33 cellular contexts compared by ENCODE assay signal in the genomic region with DNA sequence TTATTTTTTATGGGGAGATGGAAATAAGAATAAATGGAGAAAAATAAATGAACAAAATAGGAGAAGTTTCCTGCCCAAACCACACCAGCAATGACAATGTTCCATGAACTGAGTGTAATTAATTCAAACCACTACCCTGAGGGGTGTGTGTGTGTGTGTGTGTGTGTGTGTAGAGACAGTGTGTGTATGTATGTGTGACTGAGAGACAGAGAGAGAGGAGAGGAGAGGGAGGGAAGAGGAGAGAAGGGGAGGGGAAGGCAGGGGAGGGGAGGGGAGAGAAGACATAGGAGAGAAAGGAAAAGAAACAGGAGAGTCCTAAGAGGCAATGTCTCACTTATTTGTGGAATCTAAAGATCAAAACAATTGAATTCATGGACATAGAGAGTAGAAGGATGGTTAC.
"Had no signal": no experiment of that assay in that cellular context is flagged by ENCODE, and none has a peak within 500 bp of the region (broad histone marks: within the 10 kb centered on the region; RNA-seq: fewer than 3 reads in every experiment).

No MANE protein-coding gene starts in this region.

- H3K27ac ChIP-seq: adrenal gland, body of pancreas, colonic mucosa, left lung, lower lobe of right lung, pancreas, prostate gland, uterus had no signal

- H3K4me3 Mint-ChIP-seq: activated CD4-positive, alpha-beta T cell treated with anti-CD3 and anti-CD28 coated beads for 36 hours; activated CD8-positive, alpha-beta memory T cell treated with anti-CD3 and anti-CD28 coated beads, Interleukin-2, amount 10 ng/mL, durations not matched to agents 7 days and 5 days; activated CD8-positive, alpha-beta T cell treated with anti-CD3 and anti-CD28 coated beads, Interleukin-2, amount 10 ng/mL, durations not matched to agents 7 days and 5 days; activated naive CD8-positive, alpha-beta T cell; naive thymus-derived CD8-positive, alpha-beta T cell; neural crest cell; stimulated activated effector memory CD8-positive, alpha-beta T cell treated with anti-CD3 and anti-CD28 coated beads, Interleukin-12 subunit alpha, Interleukin-12 subunit beta, amount 100 ng/mL, for 72 hours; stimulated activated naive CD8-positive, alpha-beta T cell treated with anti-CD3 and anti-CD28 coated beads, Interleukin-15, amount 100 ng/mL, for 72 hours; type B pancreatic cell had no signal

- H3K4me1 ChIP-seq: colonic mucosa, prostate gland, uterus had no signal

- H3K27me3 Mint-ChIP-seq: activated CD4-positive, alpha-beta T cell treated with anti-CD3 and anti-CD28 coated beads for 36 hours; activated naive CD8-positive, alpha-beta T cell had no signal

- H3K27me3 ChIP-seq: adrenal gland, body of pancreas, colonic mucosa, left lung, pancreas, sigmoid colon, uterus had no signal

- H3K27ac Mint-ChIP-seq: activated CD4-positive, alpha-beta T cell treated with anti-CD3 and anti-CD28 coated beads for 36 hours; activated CD8-positive, alpha-beta memory T cell treated with anti-CD3 and anti-CD28 coated beads, Interleukin-2, amount 10 ng/mL, durations not matched to agents 7 days and 5 days; activated CD8-positive, alpha-beta T cell treated with anti-CD3 and anti-CD28 coated beads, Interleukin-2, amount 10 ng/mL, durations not matched to agents 7 days and 5 days; activated naive CD8-positive, alpha-beta T cell; stimulated activated effector memory CD8-positive, alpha-beta T cell treated with anti-CD3 and anti-CD28 coated beads, Interleukin-12 subunit alpha, Interleukin-12 subunit beta, amount 100 ng/mL, for 72 hours; type B pancreatic cell had no signal

- H3K36me3 Mint-ChIP-seq: activated CD8-positive, alpha-beta memory T cell treated with anti-CD3 and anti-CD28 coated beads, Interleukin-2, amount 10 ng/mL, durations not matched to agents 7 days and 5 days; activated naive CD8-positive, alpha-beta T cell; naive thymus-derived CD8-positive, alpha-beta T cell; stimulated activated effector memory CD8-positive, alpha-beta T cell treated with anti-CD3 and anti-CD28 coated beads, Interleukin-12 subunit alpha, Interleukin-12 subunit beta, amount 100 ng/mL, for 72 hours; type B pancreatic cell had no signal

- H3K9me3 ChIP-seq: adrenal gland, body of pancreas, colonic mucosa, left lung, lower lobe of right lung, pancreas, prostate gland, sigmoid colon, uterus had no signal

- H3K4me3 ChIP-seq: adrenal gland, body of pancreas, colonic mucosa, left lung, lower lobe of right lung, pancreas, prostate gland, sigmoid colon, uterus had no signal

- H3K36me3 ChIP-seq: adrenal gland, colonic mucosa, left lung, lower lobe of right lung, pancreas, prostate gland, sigmoid colon, uterus had no signal

- FAIRE-seq: endometrium, frontal cortex, islet of Langerhans, pancreas, small intestine had no signal

- H3K9me3 Mint-ChIP-seq: naive thymus-derived CD8-positive, alpha-beta T cell; neural crest cell; stimulated activated effector memory CD8-positive, alpha-beta T cell treated with anti-CD3 and anti-CD28 coated beads, Interleukin-12 subunit alpha, Interleukin-12 subunit beta, amount 100 ng/mL, for 72 hours; stimulated activated naive CD8-positive, alpha-beta T cell treated with anti-CD3 and anti-CD28 coated beads, Interleukin-15, amount 100 ng/mL, for 72 hours; type B pancreatic cell had no signal

- ATAC-seq: activated CD4-positive, alpha-beta T cell treated with anti-CD3 and anti-CD28 coated beads for 36 hours; activated CD8-positive, alpha-beta memory T cell treated with anti-CD3 and anti-CD28 coated beads, Interleukin-2, amount 10 ng/mL, durations not matched to agents 7 days and 5 days; activated CD8-positive, alpha-beta T cell treated with anti-CD3 and anti-CD28 coated beads, Interleukin-2, amount 10 ng/mL, durations not matched to agents 7 days and 5 days; body of pancreas; left lung; lower lobe of right lung; naive thymus-derived CD8-positive, alpha-beta T cell; pancreas; stimulated activated effector memory CD8-positive, alpha-beta T cell treated with anti-CD3 and anti-CD28 coated beads, Interleukin-12 subunit alpha, Interleukin-12 subunit beta, amount 100 ng/mL, for 72 hours; stimulated activated naive CD8-positive, alpha-beta T cell treated with anti-CD3 and anti-CD28 coated beads, Interleukin-15, amount 100 ng/mL, for 72 hours had no signal

- DNase-seq: activated CD4-positive, alpha-beta T cell treated with anti-CD3 and anti-CD28 coated beads for 36 hours; activated CD4-positive, CD25-positive, alpha-beta regulatory T cell; activated CD8-positive, alpha-beta memory T cell treated with anti-CD3 and anti-CD28 coated beads, Interleukin-2, amount 10 ng/mL, durations not matched to agents 7 days and 5 days; activated CD8-positive, alpha-beta T cell treated with anti-CD3 and anti-CD28 coated beads, Interleukin-2, amount 10 ng/mL, durations not matched to agents 7 days and 5 days; activated effector memory CD4-positive, alpha-beta T cell treated with Interleukin-2 at 50 U/mL for 16 hours; activated naive CD4-positive, alpha-beta T cell treated with Interleukin-2 at 50 U/mL for 16 hours; adrenal gland; aorta; body of pancreas; cerebellar nuclear complex; colonic mucosa; effector CD8-positive, alpha-beta T cell; left lung; lower lobe of right lung; mesenchymal stem cell; naive thymus-derived CD8-positive, alpha-beta T cell; nucleus accumbens; pancreas; retina; sigmoid colon; small intestine; stimulated activated CD4-positive, alpha-beta T cell treated with anti-CD3 and anti-CD28 coated beads, Interleukin-4, amount 100 ng/mL, for 24 hours; stimulated activated naive CD8-positive, alpha-beta T cell treated with anti-CD3 and anti-CD28 coated beads, Interleukin-15, amount 100 ng/mL, for 72 hours; substantia nigra; uterus had no signal
